1 cellular context compared by ENCODE assay signal in the genomic region with DNA sequence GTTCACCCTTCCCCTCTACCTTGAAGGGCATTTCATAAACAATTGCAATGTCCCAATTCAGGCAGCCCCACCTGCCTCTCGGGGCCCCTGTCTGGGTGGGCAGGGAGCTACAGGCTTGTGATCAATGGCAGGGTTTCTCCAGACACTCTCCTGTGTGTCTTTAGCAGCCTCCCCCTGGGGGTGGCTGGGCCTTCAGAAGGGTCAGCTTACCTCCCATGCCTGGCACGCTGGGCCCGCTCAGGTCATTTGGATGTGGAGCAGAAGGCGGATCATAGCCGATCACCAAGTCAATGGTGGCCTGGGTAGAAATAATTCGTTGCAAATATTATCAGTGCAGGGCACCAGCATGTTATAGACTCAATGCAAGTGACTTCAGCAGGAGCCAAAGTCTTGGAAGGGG.
TF ChIP-seq lines count a peak whose summit lies in the region.

No MANE protein-coding gene starts in this region.

TF ChIP-seq in HCT116, 20 proteins besides CTCF, POLR2A, EP300 and RAD21 (continued from another document):
- TF ChIP-seq ATF3 (IDR thresholded peaks at IDR 0.05) (no peak), ELF1 (IDR thresholded peaks at IDR 0.05; ENCODE audit: borderline replicate concordance, low read depth) (no peak), SRF (IDR thresholded peaks at IDR 0.05; ENCODE audit: low read depth) (no peak), EGR1 (IDR thresholded peaks at IDR 0.05; ENCODE audit: low read depth) (no peak), CEBPB (IDR thresholded peaks at IDR 0.05; ENCODE audit: low read depth) (no peak), JUND (IDR thresholded peaks at IDR 0.05) (no peak), FOSL1 (IDR thresholded peaks at IDR 0.05; ENCODE audit: low read depth) (no peak), POLR2AphosphoS5 (IDR thresholded peaks at IDR 0.05; ENCODE audit: low read depth, low read length) (no peak), TCF7L2 (IDR thresholded peaks at IDR 0.05; ENCODE audit: borderline replicate concordance, extremely low read depth, insufficient read depth, insufficient read length) (no peak), EZH2 (IDR thresholded peaks at IDR 0.05) (no peak), ZFX (IDR thresholded peaks at IDR 0.05) (no peak), ZBTB33 (IDR thresholded peaks at IDR 0.05; ENCODE audit: extremely low read depth, insufficient replicate concordance, low read length) (no peak), SIN3A (IDR thresholded peaks at IDR 0.05; ENCODE audit: low read depth) (no peak)
- TF ChIP-seq, protein P1, sequence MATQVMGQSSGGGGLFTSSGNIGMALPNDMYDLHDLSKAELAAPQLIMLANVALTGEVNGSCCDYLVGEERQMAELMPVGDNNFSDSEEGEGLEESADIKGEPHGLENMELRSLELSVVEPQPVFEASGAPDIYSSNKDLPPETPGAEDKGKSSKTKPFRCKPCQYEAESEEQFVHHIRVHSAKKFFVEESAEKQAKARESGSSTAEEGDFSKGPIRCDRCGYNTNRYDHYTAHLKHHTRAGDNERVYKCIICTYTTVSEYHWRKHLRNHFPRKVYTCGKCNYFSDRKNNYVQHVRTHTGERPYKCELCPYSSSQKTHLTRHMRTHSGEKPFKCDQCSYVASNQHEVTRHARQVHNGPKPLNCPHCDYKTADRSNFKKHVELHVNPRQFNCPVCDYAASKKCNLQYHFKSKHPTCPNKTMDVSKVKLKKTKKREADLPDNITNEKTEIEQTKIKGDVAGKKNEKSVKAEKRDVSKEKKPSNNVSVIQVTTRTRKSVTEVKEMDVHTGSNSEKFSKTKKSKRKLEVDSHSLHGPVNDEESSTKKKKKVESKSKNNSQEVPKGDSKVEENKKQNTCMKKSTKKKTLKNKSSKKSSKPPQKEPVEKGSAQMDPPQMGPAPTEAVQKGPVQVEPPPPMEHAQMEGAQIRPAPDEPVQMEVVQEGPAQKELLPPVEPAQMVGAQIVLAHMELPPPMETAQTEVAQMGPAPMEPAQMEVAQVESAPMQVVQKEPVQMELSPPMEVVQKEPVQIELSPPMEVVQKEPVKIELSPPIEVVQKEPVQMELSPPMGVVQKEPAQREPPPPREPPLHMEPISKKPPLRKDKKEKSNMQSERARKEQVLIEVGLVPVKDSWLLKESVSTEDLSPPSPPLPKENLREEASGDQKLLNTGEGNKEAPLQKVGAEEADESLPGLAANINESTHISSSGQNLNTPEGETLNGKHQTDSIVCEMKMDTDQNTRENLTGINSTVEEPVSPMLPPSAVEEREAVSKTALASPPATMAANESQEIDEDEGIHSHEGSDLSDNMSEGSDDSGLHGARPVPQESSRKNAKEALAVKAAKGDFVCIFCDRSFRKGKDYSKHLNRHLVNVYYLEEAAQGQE (IDR thresholded peaks at IDR 0.05; ENCODE audit: low read depth): no peak
